14 cellular contexts compared by ENCODE assay signal in genomic region chr2:197992482-197993133, GRCh38.
DNase-seq lines count a peak whose midpoint lies in the region; ATAC-seq and TF ChIP-seq lines count a peak whose summit lies in the region.
"Had no signal": no experiment of that assay in that cellular context is flagged by ENCODE, and none has a peak within 500 bp of the region (broad histone marks: within the 10 kb centered on the region; RNA-seq: fewer than 3 reads in every experiment).

No MANE protein-coding gene starts in this region.

- ATAC-seq in GM18858 (IDR thresholded peaks at IDR 0.05; ENCODE audit: unreplicated experiment) = peak; percentile 79
- peak; percentile 69 for ATAC-seq in GM21381 (IDR thresholded peaks at IDR 0.05; ENCODE audit: unreplicated experiment)
- peak; percentile 77 for ATAC-seq in HG02943 (IDR thresholded peaks at IDR 0.05; ENCODE audit: low read depth, unreplicated experiment)
- peak; percentile 87 for ATAC-seq in HG03521 (IDR thresholded peaks at IDR 0.05; ENCODE audit: unreplicated experiment)

- H3K36me3 Mint-ChIP-seq in MCF 10A (ENCODE audit: insufficient read depth, unreplicated experiment) = no peaks in the 10 kb centered on the region
- H3K36me3 Mint-ChIP-seq: memory B cell had no signal

- H3K4me1 Mint-ChIP-seq in MCF 10A (ENCODE audit: insufficient read depth, unreplicated experiment) = no peaks in the 10 kb centered on the region
- H3K4me1 Mint-ChIP-seq: memory B cell had no signal

- H3K27ac Mint-ChIP-seq in MCF 10A (ENCODE audit: low read depth, unreplicated experiment) = no peak overlapping the region
- H3K27ac Mint-ChIP-seq: memory B cell had no signal

- intact Hi-C loops in MCF 10A (cut with micrococcal nuclease) = no loop called here

- no peak for DNase-seq in stimulated activated CD4-positive, alpha-beta T cell treated with anti-CD3 and anti-CD28 coated beads, Interleukin-4, amount 100 ng/mL, for 24 hours
- DNase-seq in stimulated activated CD4-positive, alpha-beta T cell treated with anti-CD3 and anti-CD28 coated beads, Interleukin-4, amount 100 ng/mL, for 1 hour = no peak
- DNase-seq in NCI-H510A treated with DMSO at 0.1 percent for 48 hours (lab: John Stamatoyannopoulos, UW) = no peak
- no peak for DNase-seq in MCF 10A (ENCODE audit: unreplicated experiment)
- DNase-seq: H9, NCI-H2171, ovary, T-helper 1 cell, uterus had no signal

- H3K27me3 Mint-ChIP-seq in MCF 10A (ENCODE audit: insufficient read depth, unreplicated experiment) = no peaks in the 10 kb centered on the region

- CTCF ChIA-PET in MCF 10A (lab: Yijun Ruan, JAX) = no interaction called here

- BruUV-seq in MCF 10A (replicated peaks; lab: Mats Ljungman, UMichigan) = no TSS peak

- H3K4me3 Mint-ChIP-seq in MCF 10A (ENCODE audit: unreplicated experiment) = no peak overlapping the region
- H3K4me3 Mint-ChIP-seq: H9, memory B cell had no signal

- POLR2A ChIA-PET in MCF 10A (lab: Yijun Ruan, JAX) = no interaction called here

- TF ChIP-seq CTCF in MCF 10A (IDR thresholded peaks at IDR 0.05; ENCODE audit: unreplicated experiment) = no peak

- no peaks in the 10 kb centered on the region for H3K9me3 Mint-ChIP-seq in MCF 10A (ENCODE audit: unreplicated experiment)
